9 cellular contexts compared by ENCODE assay signal in the genomic region with DNA sequence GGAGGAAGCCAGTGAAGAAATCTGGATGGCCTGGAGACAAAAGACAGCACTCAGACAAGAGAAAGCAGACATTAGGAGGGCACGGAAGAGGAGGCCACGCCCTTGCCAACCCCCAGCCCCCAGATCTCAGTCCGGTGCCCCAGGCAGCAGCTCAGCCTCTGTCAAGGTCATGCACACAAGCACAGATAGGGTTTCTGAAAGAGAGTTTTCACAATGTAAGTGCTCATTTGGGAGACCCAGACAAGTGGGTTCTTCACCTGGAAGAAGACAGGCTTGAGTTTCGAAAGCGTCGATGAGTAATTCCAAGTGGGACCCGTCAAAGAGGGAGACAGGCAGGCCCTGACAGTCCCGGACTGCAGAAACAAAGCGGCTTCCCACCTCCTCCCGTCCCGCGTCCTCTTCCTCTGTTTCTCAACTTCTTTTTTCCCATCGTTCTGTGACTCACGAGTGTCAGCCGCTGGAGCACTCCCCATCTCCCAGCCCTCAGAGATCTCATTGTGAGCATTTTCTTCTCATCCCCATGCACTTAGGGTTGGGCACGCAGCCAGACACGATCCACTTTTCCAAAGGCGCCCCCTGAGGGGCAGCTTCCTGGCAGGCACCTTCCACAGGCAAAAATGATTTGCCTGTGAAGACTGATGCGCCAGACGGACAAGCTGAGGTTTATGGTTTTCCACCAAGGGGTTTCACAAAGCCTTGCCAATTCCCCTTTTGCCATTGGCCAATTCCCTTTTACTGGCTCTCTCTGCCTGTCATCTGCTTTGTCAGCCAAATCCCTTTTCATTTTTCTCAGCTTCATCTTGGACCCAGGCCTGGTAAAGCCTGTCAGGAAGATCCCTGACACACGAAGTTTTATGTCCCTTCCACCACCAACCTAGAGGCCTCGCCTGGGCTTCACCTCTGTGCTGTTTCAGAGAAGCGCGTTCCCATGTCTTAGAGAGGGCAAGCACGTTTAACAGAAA.
A peak's percentile ranks its signal among the peaks of the same experiment; 100 is the strongest.
DNase-seq lines count a peak whose midpoint lies in the region; ATAC-seq and TF ChIP-seq lines count a peak whose summit lies in the region.
"Had no signal": no experiment of that assay in that cellular context is flagged by ENCODE, and none has a peak within 500 bp of the region (broad histone marks: within the 10 kb centered on the region; RNA-seq: fewer than 3 reads in every experiment).

No MANE protein-coding gene starts in this region.

- H3K27me3 ChIP-seq in heart left ventricle: no peaks in the 10 kb centered on the region
- H3K27me3 ChIP-seq: adrenal gland had no signal

- no peak for TF ChIP-seq POLR2A in heart left ventricle (IDR thresholded peaks at IDR 0.05)

- ATAC-seq in HG03039 (IDR thresholded peaks at IDR 0.05; ENCODE audit: unreplicated experiment): peak; percentile 17
- ATAC-seq in heart left ventricle: peak; percentile 43 to 91 (median 68)
- no peak for ATAC-seq in HG03354 (IDR thresholded peaks at IDR 0.05; ENCODE audit: poor library complexity, severe bottlenecking, unreplicated experiment)
- no peak for ATAC-seq in HG03442 (IDR thresholded peaks at IDR 0.05; ENCODE audit: unreplicated experiment)
- ATAC-seq: HCT116 had no signal

- DNase-seq in SK-N-MC (ENCODE audit: low read depth, low spot score) (no peak), heart left ventricle (peak; percentile 26 to 77 (median 46)), stromal cell of bone marrow (ENCODE audit: low read depth) (peak; percentile 55), amniotic stem cell (lab: John Stamatoyannopoulos, UW) (no peak)

- 64 to 72% (median 66%) methylated on average over 25 of the region's 25 CpGs for WGBS in heart left ventricle, 4 donors

- peak overlapping the region; percentile 48; the same call in 1 of the 2 replicates for H3K27ac ChIP-seq in SK-N-MC
- H3K27ac ChIP-seq in heart left ventricle: peak overlapping the region in 11 of 12 donors; percentile 41 to 77 (median 64)
- H3K27ac ChIP-seq: adrenal gland had no signal

- H3K4me1 ChIP-seq in heart left ventricle: peaks cover 0 to 17% (median 7%) of the 10 kb centered on the region in 12 donors
- H3K4me1 ChIP-seq: adrenal gland had no signal

- H3K9me3 ChIP-seq in SK-N-MC (ENCODE audit: low read depth, low read length) (no peaks in the 10 kb centered on the region), heart left ventricle (no peaks in the 10 kb centered on the region)
- H3K9me3 ChIP-seq: adrenal gland had no signal

- TF ChIP-seq CTCF in heart left ventricle (IDR thresholded peaks at IDR 0.05): no peak

- intact Hi-C loops in heart left ventricle (cut with DNase I): no loop called here

- H3K36me3 ChIP-seq in SK-N-MC (ENCODE audit: insufficient read depth, low read length) (no peaks in the 10 kb centered on the region), heart left ventricle (no peaks in the 10 kb centered on the region)
- H3K36me3 ChIP-seq: adrenal gland had no signal

- H3K9ac ChIP-seq in SK-N-MC (ENCODE audit: insufficient read length): no peak overlapping the region

- H3K4me3 ChIP-seq in SK-N-MC: peak overlapping the region; percentile 68
- H3K4me3 ChIP-seq in heart left ventricle: peak overlapping the region in 4 of 12 donors; percentile 5 to 29 (median 12)
- H3K4me3 ChIP-seq: adrenal gland had no signal

Comparison
In these comparisons a context has a peak if more than half of its experiments do, and no peak if none do; other contexts are left out.
1. ATAC-seq: peak in HG03039 (single experiment) and heart left ventricle (4 of 4); none in HG03354 (single experiment) and HG03442 (single experiment).
2. DNase-seq: peak in heart left ventricle (5 of 5) and stromal cell of bone marrow (single experiment); none in SK-N-MC (single experiment) and amniotic stem cell (single experiment).